Comparison of ENCODE assay signal across 1 cellular context in the genomic region with DNA sequence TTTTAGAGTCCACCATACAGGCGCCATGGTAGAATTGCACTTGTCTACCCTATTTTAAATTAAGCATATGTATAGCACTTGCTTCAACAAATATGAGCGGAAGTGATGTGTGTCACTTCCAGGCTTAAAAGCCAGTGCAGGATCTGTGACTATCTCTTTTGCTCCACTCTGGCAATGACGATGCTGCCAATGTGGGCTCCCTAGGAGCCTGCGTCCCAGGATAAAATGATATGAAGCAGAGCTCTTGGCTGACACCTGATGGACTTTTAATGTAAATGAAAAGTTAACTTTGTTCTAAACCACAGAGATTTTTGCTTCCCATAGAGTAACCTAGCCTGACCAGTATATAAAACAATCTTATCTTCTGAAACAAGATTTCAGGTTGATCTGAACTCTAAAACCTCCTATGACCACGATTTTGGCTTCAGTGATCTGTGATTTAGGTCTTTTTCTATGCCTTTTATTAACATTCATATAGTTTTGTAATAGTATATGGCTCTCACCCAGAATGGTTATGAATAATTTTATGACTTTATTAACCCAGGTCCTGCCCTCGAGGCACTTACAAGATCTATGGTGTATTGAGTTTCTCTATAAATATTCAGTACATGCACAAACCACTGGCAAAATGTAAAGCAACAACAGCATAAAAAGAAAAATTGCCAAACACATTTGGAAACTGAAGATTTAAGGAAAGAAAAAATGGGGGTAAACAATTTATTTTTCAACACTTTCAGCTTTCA.
TF ChIP-seq lines count a peak whose summit lies in the region.

No MANE protein-coding gene starts in this region.

TF ChIP-seq in HepG2, 621 proteins besides CTCF, POLR2A, EP300 and RAD21 (continued from another document):
- TF ChIP-seq, protein P1, sequence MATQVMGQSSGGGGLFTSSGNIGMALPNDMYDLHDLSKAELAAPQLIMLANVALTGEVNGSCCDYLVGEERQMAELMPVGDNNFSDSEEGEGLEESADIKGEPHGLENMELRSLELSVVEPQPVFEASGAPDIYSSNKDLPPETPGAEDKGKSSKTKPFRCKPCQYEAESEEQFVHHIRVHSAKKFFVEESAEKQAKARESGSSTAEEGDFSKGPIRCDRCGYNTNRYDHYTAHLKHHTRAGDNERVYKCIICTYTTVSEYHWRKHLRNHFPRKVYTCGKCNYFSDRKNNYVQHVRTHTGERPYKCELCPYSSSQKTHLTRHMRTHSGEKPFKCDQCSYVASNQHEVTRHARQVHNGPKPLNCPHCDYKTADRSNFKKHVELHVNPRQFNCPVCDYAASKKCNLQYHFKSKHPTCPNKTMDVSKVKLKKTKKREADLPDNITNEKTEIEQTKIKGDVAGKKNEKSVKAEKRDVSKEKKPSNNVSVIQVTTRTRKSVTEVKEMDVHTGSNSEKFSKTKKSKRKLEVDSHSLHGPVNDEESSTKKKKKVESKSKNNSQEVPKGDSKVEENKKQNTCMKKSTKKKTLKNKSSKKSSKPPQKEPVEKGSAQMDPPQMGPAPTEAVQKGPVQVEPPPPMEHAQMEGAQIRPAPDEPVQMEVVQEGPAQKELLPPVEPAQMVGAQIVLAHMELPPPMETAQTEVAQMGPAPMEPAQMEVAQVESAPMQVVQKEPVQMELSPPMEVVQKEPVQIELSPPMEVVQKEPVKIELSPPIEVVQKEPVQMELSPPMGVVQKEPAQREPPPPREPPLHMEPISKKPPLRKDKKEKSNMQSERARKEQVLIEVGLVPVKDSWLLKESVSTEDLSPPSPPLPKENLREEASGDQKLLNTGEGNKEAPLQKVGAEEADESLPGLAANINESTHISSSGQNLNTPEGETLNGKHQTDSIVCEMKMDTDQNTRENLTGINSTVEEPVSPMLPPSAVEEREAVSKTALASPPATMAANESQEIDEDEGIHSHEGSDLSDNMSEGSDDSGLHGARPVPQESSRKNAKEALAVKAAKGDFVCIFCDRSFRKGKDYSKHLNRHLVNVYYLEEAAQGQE (IDR thresholded peaks at IDR 0.05; ENCODE audit: borderline replicate concordance in 1 of 2, low read depth in 1 of 2, low read length in 2 of 2), result no peak
- TF ChIP-seq SMYD3 (CRISPR knock-in tag; IDR thresholded peaks at IDR 0.05) (no peak), ZFY (CRISPR knock-in tag; IDR thresholded peaks at IDR 0.05) (no peak), HOXA9 (CRISPR knock-in tag; IDR thresholded peaks at IDR 0.05; ENCODE audit: borderline replicate concordance) (no peak), ISL2 (CRISPR knock-in tag; IDR thresholded peaks at IDR 0.05) (no peak), RBAK (CRISPR knock-in tag; IDR thresholded peaks at IDR 0.05) (no peak)
- TF ChIP-seq, protein P2, sequence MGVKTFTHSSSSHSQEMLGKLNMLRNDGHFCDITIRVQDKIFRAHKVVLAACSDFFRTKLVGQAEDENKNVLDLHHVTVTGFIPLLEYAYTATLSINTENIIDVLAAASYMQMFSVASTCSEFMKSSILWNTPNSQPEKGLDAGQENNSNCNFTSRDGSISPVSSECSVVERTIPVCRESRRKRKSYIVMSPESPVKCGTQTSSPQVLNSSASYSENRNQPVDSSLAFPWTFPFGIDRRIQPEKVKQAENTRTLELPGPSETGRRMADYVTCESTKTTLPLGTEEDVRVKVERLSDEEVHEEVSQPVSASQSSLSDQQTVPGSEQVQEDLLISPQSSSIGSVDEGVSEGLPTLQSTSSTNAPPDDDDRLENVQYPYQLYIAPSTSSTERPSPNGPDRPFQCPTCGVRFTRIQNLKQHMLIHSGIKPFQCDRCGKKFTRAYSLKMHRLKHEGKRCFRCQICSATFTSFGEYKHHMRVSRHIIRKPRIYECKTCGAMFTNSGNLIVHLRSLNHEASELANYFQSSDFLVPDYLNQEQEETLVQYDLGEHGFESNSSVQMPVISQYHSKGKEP (CRISPR knock-in tag; IDR thresholded peaks at IDR 0.05), result no peak
- TF ChIP-seq, protein P3, sequence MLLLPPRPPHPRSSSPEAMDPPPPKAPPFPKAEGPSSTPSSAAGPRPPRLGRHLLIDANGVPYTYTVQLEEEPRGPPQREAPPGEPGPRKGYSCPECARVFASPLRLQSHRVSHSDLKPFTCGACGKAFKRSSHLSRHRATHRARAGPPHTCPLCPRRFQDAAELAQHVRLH (CRISPR knock-in tag; IDR thresholded peaks at IDR 0.05; ENCODE audit: borderline replicate concordance, low read depth), result no peak
